Comparison of ENCODE assay signal across 18 cellular contexts in genomic region chr2:96802721-96803120, GRCh38.
"Had no signal": no experiment of that assay in that cellular context is flagged by ENCODE, and none has a peak within 500 bp of the region (broad histone marks: within the 10 kb centered on the region; RNA-seq: fewer than 3 reads in every experiment).

No MANE protein-coding gene starts in this region.

- H3K4me2 ChIP-seq: smooth muscle cell had no signal

- H2AFZ ChIP-seq: parathyroid adenoma had no signal

- H3K27ac ChIP-seq: coronary artery, esophagus squamous epithelium, left lung, neutrophil, parathyroid adenoma, right lobe of liver, stomach, thyroid gland, vagina had no signal

- H3K4me3 ChIP-seq: coronary artery, esophagus squamous epithelium, left lung, right lobe of liver, smooth muscle cell, stomach, thyroid gland, vagina had no signal

- H3K79me2 ChIP-seq: parathyroid adenoma had no signal

- H3K27me3 ChIP-seq: esophagus squamous epithelium, left lung, neutrophil, right lobe of liver, stomach, thyroid gland, vagina had no signal

- ATAC-seq: left cardiac atrium, right lobe of liver had no signal

- H3K9me3 ChIP-seq: esophagus squamous epithelium, left lung, neutrophil, right lobe of liver, stomach, thyroid gland, vagina had no signal

- H3K36me3 ChIP-seq: neutrophil, right lobe of liver, thyroid gland had no signal

- DNase-seq: dermis blood vessel endothelial cell, erythroblast, esophagus squamous epithelium, foreskin melanocyte, glutamatergic neuron, left cardiac atrium, mammary epithelial cell, natural killer cell, right lobe of liver, stomach, thyroid gland, trophoblast cell had no signal

- H3K9ac ChIP-seq: parathyroid adenoma had no signal
